In the genomic region with DNA sequence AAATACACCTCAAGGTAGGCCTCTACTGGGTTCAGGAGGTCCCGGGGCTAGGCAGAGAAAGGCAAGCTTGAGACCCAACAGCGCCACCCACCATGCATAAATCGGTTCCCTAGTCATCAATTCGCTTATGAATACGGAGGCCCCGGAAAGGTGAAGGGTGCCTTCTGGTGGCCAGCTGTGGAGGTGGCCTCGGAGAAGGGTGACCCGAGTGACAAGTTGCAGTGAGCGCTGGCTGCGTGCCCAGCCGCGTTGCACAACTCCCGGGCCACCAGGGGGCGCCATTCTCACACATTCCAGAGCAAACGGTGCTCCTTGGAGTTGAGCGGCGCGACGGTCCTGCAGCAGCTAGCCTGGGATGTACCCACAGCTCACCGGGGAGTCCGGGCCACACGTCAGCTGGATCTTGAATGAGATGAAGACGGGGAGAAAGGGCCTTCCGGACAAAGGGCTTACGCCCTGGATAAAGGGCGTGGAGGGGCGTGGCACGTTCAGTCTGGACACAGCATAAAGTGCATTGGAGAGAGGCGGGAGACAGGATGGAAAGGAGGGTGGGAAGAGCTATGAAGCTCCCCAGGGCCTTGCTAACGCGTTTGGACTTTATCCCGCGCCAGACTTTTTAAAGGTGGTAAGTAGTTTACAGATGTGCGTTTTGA, we compare ENCODE assay signal across 1 cellular context.
TF ChIP-seq lines count a peak whose summit lies in the region.

No MANE protein-coding gene starts in this region.

TF ChIP-seq in HepG2, 621 proteins besides CTCF, POLR2A, EP300 and RAD21 (continued from another document and continues in another):
- TF ChIP-seq, protein P1, sequence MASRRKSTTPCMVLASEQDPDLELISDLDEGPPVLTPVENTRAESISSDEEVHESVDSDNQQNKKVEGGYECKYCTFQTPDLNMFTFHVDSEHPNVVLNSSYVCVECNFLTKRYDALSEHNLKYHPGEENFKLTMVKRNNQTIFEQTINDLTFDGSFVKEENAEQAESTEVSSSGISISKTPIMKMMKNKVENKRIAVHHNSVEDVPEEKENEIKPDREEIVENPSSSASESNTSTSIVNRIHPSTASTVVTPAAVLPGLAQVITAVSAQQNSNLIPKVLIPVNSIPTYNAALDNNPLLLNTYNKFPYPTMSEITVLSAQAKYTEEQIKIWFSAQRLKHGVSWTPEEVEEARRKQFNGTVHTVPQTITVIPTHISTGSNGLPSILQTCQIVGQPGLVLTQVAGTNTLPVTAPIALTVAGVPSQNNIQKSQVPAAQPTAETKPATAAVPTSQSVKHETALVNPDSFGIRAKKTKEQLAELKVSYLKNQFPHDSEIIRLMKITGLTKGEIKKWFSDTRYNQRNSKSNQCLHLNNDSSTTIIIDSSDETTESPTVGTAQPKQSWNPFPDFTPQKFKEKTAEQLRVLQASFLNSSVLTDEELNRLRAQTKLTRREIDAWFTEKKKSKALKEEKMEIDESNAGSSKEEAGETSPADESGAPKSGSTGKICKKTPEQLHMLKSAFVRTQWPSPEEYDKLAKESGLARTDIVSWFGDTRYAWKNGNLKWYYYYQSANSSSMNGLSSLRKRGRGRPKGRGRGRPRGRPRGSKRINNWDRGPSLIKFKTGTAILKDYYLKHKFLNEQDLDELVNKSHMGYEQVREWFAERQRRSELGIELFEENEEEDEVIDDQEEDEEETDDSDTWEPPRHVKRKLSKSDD (CRISPR knock-in tag; IDR thresholded peaks at IDR 0.05; ENCODE audit: low read depth) = peak; percentile 93
- TF ChIP-seq FOSL1 (CRISPR knock-in tag; IDR thresholded peaks at IDR 0.05; ENCODE audit: borderline replicate concordance) (no peak; the same call in 1 of the 2 replicates), TBP (CRISPR knock-in tag; IDR thresholded peaks at IDR 0.05) (no peak), EZH2 (conservative IDR thresholded peaks at IDR 0.05; ENCODE audit: low read depth, low read length) (no peak), MED8 (CRISPR knock-in tag; IDR thresholded peaks at IDR 0.05; ENCODE audit: insufficient replicate concordance) (peak; percentile 55), ZFP90 (CRISPR knock-in tag; IDR thresholded peaks at IDR 0.05; ENCODE audit: borderline replicate concordance) (peak; percentile 96), TEAD3 (CRISPR knock-in tag; optimal IDR thresholded peaks at IDR 0.05; ENCODE audit: borderline replicate concordance) (peak; percentile 99), KDM1A (CRISPR knock-in tag; IDR thresholded peaks at IDR 0.05) (peak; percentile 80; the same call in 1 of the 2 replicates), JUNB (CRISPR knock-in tag; IDR thresholded peaks at IDR 0.05; ENCODE audit: borderline replicate concordance) (no peak), ZSCAN20 (CRISPR knock-in tag; IDR thresholded peaks at IDR 0.05; ENCODE audit: borderline replicate concordance) (peak; percentile 91), ZNF557 (CRISPR knock-in tag; IDR thresholded peaks at IDR 0.05) (no peak), HDAC2 (CRISPR knock-in tag; IDR thresholded peaks at IDR 0.05) (peak; percentile 88), ZNF652 (CRISPR knock-in tag; IDR thresholded peaks at IDR 0.05; ENCODE audit: borderline replicate concordance, low read depth) (peak; percentile 60; the same call in 1 of the 2 replicates), RXRB (CRISPR knock-in tag; IDR thresholded peaks at IDR 0.05; ENCODE audit: borderline replicate concordance) (peak; percentile 91), TP53 (CRISPR knock-in tag; conservative IDR thresholded peaks at IDR 0.05) (no peak), IRF2 (CRISPR knock-in tag; IDR thresholded peaks at IDR 0.05) (peak; percentile 97), SP4 (CRISPR knock-in tag; IDR thresholded peaks at IDR 0.05) (peak; percentile 75), SIN3B (IDR thresholded peaks at IDR 0.05; ENCODE audit: low read length) (peak; percentile 49; the same call in 1 of the 2 replicates), REPIN1 (CRISPR knock-in tag; IDR thresholded peaks at IDR 0.05; ENCODE audit: borderline replicate concordance, low read depth) (peak; percentile 97), ZNF75D (CRISPR knock-in tag; IDR thresholded peaks at IDR 0.05; ENCODE audit: borderline replicate concordance) (no peak), SKI (IDR thresholded peaks at IDR 0.05; ENCODE audit: partially characterized antibody) (peak; percentile 93), POGK (CRISPR knock-in tag; conservative IDR thresholded peaks at IDR 0.05) (peak; percentile 98), HHEX (CRISPR knock-in tag; IDR thresholded peaks at IDR 0.05) (peak; percentile 56; the same call in 1 of the 2 replicates), ZNF713 (CRISPR knock-in tag; IDR thresholded peaks at IDR 0.05) (0 out of 2 replicates have a peak, but pooled peaks have one; percentile 37), POLR2AphosphoS5 (IDR thresholded peaks at IDR 0.05; ENCODE audit: low read depth, low read length) (no peak), ZNF547 (CRISPR knock-in tag; IDR thresholded peaks at IDR 0.05) (peak; percentile 87), ZFY (CRISPR knock-in tag; IDR thresholded peaks at IDR 0.05) (peak; percentile 66), GPBP1L1 (CRISPR knock-in tag; IDR thresholded peaks at IDR 0.05) (no peak), THYN1 (CRISPR knock-in tag; IDR thresholded peaks at IDR 0.05; ENCODE audit: borderline replicate concordance, low read depth) (no peak), TGIF2 (CRISPR knock-in tag; IDR thresholded peaks at IDR 0.05) (peak; percentile 93), NFIB (CRISPR knock-in tag; IDR thresholded peaks at IDR 0.05; ENCODE audit: borderline replicate concordance) (no peak), ATF7-NPFF (CRISPR knock-in tag; IDR thresholded peaks at IDR 0.05; ENCODE audit: low read depth) (peak; percentile 94), ZFP41 (CRISPR knock-in tag; IDR thresholded peaks at IDR 0.05; ENCODE audit: borderline replicate concordance) (no peak), ZNF740 (CRISPR knock-in tag; IDR thresholded peaks at IDR 0.05) (no peak), ZNF670 (CRISPR knock-in tag; IDR thresholded peaks at IDR 0.05; ENCODE audit: borderline replicate concordance) (peak; percentile 61; the same call in 1 of the 2 replicates), MTF2 (CRISPR knock-in tag; IDR thresholded peaks at IDR 0.05; ENCODE audit: borderline replicate concordance) (peak; percentile 95; the same call in 1 of the 2 replicates), KLF15 (CRISPR knock-in tag; IDR thresholded peaks at IDR 0.05; ENCODE audit: borderline replicate concordance) (no peak), ZNF710 (CRISPR knock-in tag; IDR thresholded peaks at IDR 0.05; ENCODE audit: borderline replicate concordance) (peak; percentile 84; the same call in 1 of the 2 replicates)
- TF ChIP-seq, protein P2, sequence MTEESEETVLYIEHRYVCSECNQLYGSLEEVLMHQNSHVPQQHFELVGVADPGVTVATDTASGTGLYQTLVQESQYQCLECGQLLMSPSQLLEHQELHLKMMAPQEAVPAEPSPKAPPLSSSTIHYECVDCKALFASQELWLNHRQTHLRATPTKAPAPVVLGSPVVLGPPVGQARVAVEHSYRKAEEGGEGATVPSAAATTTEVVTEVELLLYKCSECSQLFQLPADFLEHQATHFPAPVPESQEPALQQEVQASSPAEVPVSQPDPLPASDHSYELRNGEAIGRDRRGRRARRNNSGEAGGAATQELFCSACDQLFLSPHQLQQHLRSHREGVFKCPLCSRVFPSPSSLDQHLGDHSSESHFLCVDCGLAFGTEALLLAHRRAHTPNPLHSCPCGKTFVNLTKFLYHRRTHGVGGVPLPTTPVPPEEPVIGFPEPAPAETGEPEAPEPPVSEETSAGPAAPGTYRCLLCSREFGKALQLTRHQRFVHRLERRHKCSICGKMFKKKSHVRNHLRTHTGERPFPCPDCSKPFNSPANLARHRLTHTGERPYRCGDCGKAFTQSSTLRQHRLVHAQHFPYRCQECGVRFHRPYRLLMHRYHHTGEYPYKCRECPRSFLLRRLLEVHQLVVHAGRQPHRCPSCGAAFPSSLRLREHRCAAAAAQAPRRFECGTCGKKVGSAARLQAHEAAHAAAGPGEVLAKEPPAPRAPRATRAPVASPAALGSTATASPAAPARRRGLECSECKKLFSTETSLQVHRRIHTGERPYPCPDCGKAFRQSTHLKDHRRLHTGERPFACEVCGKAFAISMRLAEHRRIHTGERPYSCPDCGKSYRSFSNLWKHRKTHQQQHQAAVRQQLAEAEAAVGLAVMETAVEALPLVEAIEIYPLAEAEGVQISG (CRISPR knock-in tag; IDR thresholded peaks at IDR 0.05) = peak; percentile 88
- TF ChIP-seq, protein P3, sequence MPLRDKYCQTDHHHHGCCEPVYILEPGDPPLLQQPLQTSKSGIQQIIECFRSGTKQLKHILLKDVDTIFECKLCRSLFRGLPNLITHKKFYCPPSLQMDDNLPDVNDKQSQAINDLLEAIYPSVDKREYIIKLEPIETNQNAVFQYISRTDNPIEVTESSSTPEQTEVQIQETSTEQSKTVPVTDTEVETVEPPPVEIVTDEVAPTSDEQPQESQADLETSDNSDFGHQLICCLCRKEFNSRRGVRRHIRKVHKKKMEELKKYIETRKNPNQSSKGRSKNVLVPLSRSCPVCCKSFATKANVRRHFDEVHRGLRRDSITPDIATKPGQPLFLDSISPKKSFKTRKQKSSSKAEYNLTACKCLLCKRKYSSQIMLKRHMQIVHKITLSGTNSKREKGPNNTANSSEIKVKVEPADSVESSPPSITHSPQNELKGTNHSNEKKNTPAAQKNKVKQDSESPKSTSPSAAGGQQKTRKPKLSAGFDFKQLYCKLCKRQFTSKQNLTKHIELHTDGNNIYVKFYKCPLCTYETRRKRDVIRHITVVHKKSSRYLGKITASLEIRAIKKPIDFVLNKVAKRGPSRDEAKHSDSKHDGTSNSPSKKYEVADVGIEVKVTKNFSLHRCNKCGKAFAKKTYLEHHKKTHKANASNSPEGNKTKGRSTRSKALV (CRISPR knock-in tag; IDR thresholded peaks at IDR 0.05) = peak; percentile 82
- TF ChIP-seq, protein P4, sequence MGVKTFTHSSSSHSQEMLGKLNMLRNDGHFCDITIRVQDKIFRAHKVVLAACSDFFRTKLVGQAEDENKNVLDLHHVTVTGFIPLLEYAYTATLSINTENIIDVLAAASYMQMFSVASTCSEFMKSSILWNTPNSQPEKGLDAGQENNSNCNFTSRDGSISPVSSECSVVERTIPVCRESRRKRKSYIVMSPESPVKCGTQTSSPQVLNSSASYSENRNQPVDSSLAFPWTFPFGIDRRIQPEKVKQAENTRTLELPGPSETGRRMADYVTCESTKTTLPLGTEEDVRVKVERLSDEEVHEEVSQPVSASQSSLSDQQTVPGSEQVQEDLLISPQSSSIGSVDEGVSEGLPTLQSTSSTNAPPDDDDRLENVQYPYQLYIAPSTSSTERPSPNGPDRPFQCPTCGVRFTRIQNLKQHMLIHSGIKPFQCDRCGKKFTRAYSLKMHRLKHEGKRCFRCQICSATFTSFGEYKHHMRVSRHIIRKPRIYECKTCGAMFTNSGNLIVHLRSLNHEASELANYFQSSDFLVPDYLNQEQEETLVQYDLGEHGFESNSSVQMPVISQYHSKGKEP (CRISPR knock-in tag; IDR thresholded peaks at IDR 0.05) = peak; percentile 42; the same call in 1 of the 2 replicates
- TF ChIP-seq, protein P5, sequence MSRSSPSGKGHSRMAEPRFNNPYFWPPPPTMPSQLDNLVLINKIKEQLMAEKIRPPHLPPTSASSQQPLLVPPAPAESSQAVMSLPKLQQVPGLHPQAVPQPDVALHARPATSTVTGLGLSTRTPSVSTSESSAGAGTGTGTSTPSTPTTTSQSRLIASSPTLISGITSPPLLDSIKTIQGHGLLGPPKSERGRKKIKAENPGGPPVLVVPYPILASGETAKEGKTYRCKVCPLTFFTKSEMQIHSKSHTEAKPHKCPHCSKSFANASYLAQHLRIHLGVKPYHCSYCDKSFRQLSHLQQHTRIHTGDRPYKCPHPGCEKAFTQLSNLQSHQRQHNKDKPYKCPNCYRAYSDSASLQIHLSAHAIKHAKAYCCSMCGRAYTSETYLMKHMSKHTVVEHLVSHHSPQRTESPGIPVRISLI (CRISPR knock-in tag; IDR thresholded peaks at IDR 0.05; ENCODE audit: borderline replicate concordance) = peak; percentile 85
